Comparison of ENCODE assay signal across 9 cellular contexts in genomic region chr7:44257213-44257612, GRCh38. TPM values are rescaled to one million over a fixed set of nuclear protein-coding genes. Genes with fewer than 3 reads are reported as not detected.
DNase-seq lines count a peak whose midpoint lies in the region; ATAC-seq and TF ChIP-seq lines count a peak whose summit lies in the region.
"Had no signal": no experiment of that assay in that cellular context is flagged by ENCODE, and none has a peak within 500 bp of the region (broad histone marks: within the 10 kb centered on the region; RNA-seq: fewer than 3 reads in every experiment).

No MANE protein-coding gene starts in this region.

- dilution Hi-C loops in IMR-90 (cut with HindIII; ENCODE audit: low sequenced_read_pairs, unreplicated experiment): no loop called here

- H4K8ac ChIP-seq in IMR-90 (ENCODE audit: low read depth in 2 of 2, low read length in 2 of 2): peak overlapping the region in 1 of 2 experiments; percentile 76; a peak in 2 of 4 replicates

- H3K4ac ChIP-seq in IMR-90 (ENCODE audit: low read depth, low read length): peak overlapping the region; percentile 82

- H3K4me1 ChIP-seq in IMR-90 (ENCODE audit: control insufficient read depth, insufficient read depth, low read length): peaks cover 25% of the 10 kb centered on the region
- peaks cover 26% of the 10 kb centered on the region for H3K4me1 ChIP-seq in fibroblast of lung (ENCODE audit: control insufficient read depth, extremely low read depth, insufficient read depth, low read length)
- peaks cover 6% of the 10 kb centered on the region for H3K4me1 ChIP-seq in smooth muscle cell (ENCODE audit: low read depth)

- H3K36me3 ChIP-seq in IMR-90 (ENCODE audit: control insufficient read depth, insufficient read depth, low read length): no peaks in the 10 kb centered on the region
- H3K36me3 ChIP-seq in fibroblast of lung (ENCODE audit: control insufficient read depth, insufficient read depth, low read length): no peaks in the 10 kb centered on the region
- no peaks in the 10 kb centered on the region for H3K36me3 ChIP-seq in smooth muscle cell (ENCODE audit: low read depth)

- H3K14ac ChIP-seq in IMR-90 (replicated peaks; ENCODE audit: low read depth, low read length): peak overlapping the region; percentile 39; the same call in 1 of the 2 replicates

- no peaks in the 10 kb centered on the region for H3K27me3 Mint-ChIP-seq in activated CD4-positive, alpha-beta memory T cell treated with anti-CD3 and anti-CD28 coated beads for 36 hours

- H3K4me3 ChIP-seq in IMR-90 (ENCODE audit: insufficient read depth, low read depth, low read length) (no peak overlapping the region), fibroblast of lung (replicated peaks in 1 of 4; ENCODE audit: control extremely low read depth in 1 of 4, insufficient read depth in 1 of 4, low read depth in 3 of 4, low read length in 4 of 4) (no peak overlapping the region), smooth muscle cell (no peak overlapping the region)

- no peak overlapping the region for H3K4me3 Mint-ChIP-seq in activated CD4-positive, alpha-beta memory T cell treated with anti-CD3 and anti-CD28 coated beads for 36 hours

- no TSS peak for BruUV-seq in IMR-90 (replicated peaks; lab: Mats Ljungman, UMichigan)

- H2AFZ ChIP-seq in IMR-90 (replicated peaks; ENCODE audit: low read length, poor library complexity): peak overlapping the region; percentile 7
- H2AFZ ChIP-seq in fibroblast of lung (ENCODE audit: low read length): no peak overlapping the region
- H2AFZ ChIP-seq in smooth muscle cell (ENCODE audit: low read depth): no peak overlapping the region

- peak overlapping the region; percentile 90 for H3K27ac Mint-ChIP-seq in activated CD4-positive, alpha-beta memory T cell treated with anti-CD3 and anti-CD28 coated beads for 36 hours

- H3K79me1 ChIP-seq in IMR-90 (ENCODE audit: low read depth in 1 of 2, low read length in 2 of 2): no peaks in the 10 kb centered on the region

- H3K18ac ChIP-seq in IMR-90 (ENCODE audit: low read depth, low read length): no peak overlapping the region

- POLR2A ChIA-PET in IMR-90 (lab: Charles Lee; ENCODE audit: unreplicated experiment): no interaction called here
- POLR2A ChIA-PET in activated CD4-positive, alpha-beta memory T cell treated with anti-CD3 and anti-CD28 coated beads for 36 hours (lab: Charles Lee): interaction anchor here (2.1 kb wide), 1 partner anchor 233 kb away, joined by 10 read pairs; the partner anchor contains the start of gene NUDCD3

- 100% methylated on average over 1 of the region's 6 CpGs; no CpG with 5 or more reads in 1 of the 2 experiments for WGBS in IMR-90 (ENCODE audit: extremely low coverage in 2 of 2, insufficient read length in 1 of 2), 2 experiments
- WGBS in smooth muscle cell (ENCODE audit: low lambda C conversion rate): 96% methylated on average over 6 of the region's 6 CpGs

- ATAC-seq in IMR-90 (ENCODE audit: low read depth): no peak
- no peak for ATAC-seq in HG03520 (IDR thresholded peaks at IDR 0.05; ENCODE audit: unreplicated experiment)
- ATAC-seq in GM21825 (IDR thresholded peaks at IDR 0.05; ENCODE audit: unreplicated experiment): no peak

- no peaks in the 10 kb centered on the region for H3F3A ChIP-seq in smooth muscle cell (ENCODE audit: low read depth)

- peak overlapping the region; percentile 46; the same call in 1 of the 3 replicates for H2BK15ac ChIP-seq in IMR-90 (ENCODE audit: low read depth, low read length)

- peak overlapping the region; percentile 37 for H4K91ac ChIP-seq in IMR-90 (ENCODE audit: insufficient read depth, low read depth, low read length)

- H3K4me2 ChIP-seq in IMR-90 (ENCODE audit: low read depth, low read length) (no peak overlapping the region), fibroblast of lung (ENCODE audit: extremely low read depth, insufficient read depth, low read length) (no peak overlapping the region), smooth muscle cell (peak overlapping the region; percentile 58)

- no peak overlapping the region; the same call in 1 of the 2 replicates for H3K27ac ChIP-seq in IMR-90 (ENCODE audit: insufficient read depth, low read length)
- peak overlapping the region; percentile 72 for H3K27ac ChIP-seq in fibroblast of lung (ENCODE audit: insufficient read depth, low read length)
- peak overlapping the region; percentile 78 for H3K27ac ChIP-seq in smooth muscle cell (ENCODE audit: low read depth)
- H3K27ac ChIP-seq: HL-60 had no signal

- peak overlapping the region; percentile 58 for H2AK9ac ChIP-seq in IMR-90 (replicated peaks; ENCODE audit: low read depth, low read length, poor library complexity)

- no peaks in the 10 kb centered on the region for H3K9me3 ChIP-seq in IMR-90 (ENCODE audit: control insufficient read depth, insufficient read depth, low read length)
- no peaks in the 10 kb centered on the region for H3K9me3 ChIP-seq in fibroblast of lung (ENCODE audit: control insufficient read depth, insufficient read depth, low read depth, low read length)
- no peaks in the 10 kb centered on the region for H3K9me3 ChIP-seq in smooth muscle cell (replicated peaks; ENCODE audit: low read depth)

- no peak overlapping the region for H2BK5ac ChIP-seq in IMR-90 (ENCODE audit: low read depth, low read length, poor library complexity, severe bottlenecking)

- H3K36me3 Mint-ChIP-seq in activated CD4-positive, alpha-beta memory T cell treated with anti-CD3 and anti-CD28 coated beads for 36 hours: no peaks in the 10 kb centered on the region

- peak overlapping the region; percentile 91 for H2AK5ac ChIP-seq in IMR-90 (ENCODE audit: low read depth, low read length)

- no peaks in the 10 kb centered on the region for H3K79me2 ChIP-seq in fibroblast of lung (ENCODE audit: control insufficient read depth, insufficient read depth, low read length)
- H3K79me2 ChIP-seq in smooth muscle cell (ENCODE audit: low read depth): no peaks in the 10 kb centered on the region

- H3K9me1 ChIP-seq in IMR-90 (ENCODE audit: insufficient read depth, low read length): peaks cover 28% of the 10 kb centered on the region

- CTCF ChIA-PET in IMR-90 (lab: Yijun Ruan, JAX): no interaction called here
- CTCF ChIA-PET in activated CD4-positive, alpha-beta memory T cell treated with anti-CD3 and anti-CD28 coated beads for 36 hours (lab: Charles Lee): interaction anchor here (1.2 to 4.2 kb wide), 5 partner anchors 12 to 308 kb away, joined by 4 to 26 read pairs (median 5); no protein-coding TSS in a partner anchor

- peak overlapping the region; percentile 82 for H2BK120ac ChIP-seq in IMR-90 (ENCODE audit: low read depth, low read length)

- H4K20me1 ChIP-seq in IMR-90 (ENCODE audit: insufficient read depth, low read length) (peaks cover 6% of the 10 kb centered on the region), fibroblast of lung (ENCODE audit: control insufficient read depth, extremely low read depth, insufficient read depth, low read length) (no peaks in the 10 kb centered on the region), smooth muscle cell (ENCODE audit: low read depth) (no peaks in the 10 kb centered on the region)

- no peak for TF ChIP-seq RAD21 in IMR-90 (IDR thresholded peaks at IDR 0.05; ENCODE audit: low read length)

- H3K23ac ChIP-seq in IMR-90 (ENCODE audit: low read depth, low read length): peak overlapping the region; percentile 10; the same call in 1 of the 2 replicates

- H3K56ac ChIP-seq in IMR-90 (ENCODE audit: extremely low read depth, insufficient read depth, low read length): no peak overlapping the region

- DNase-seq in IMR-90 (no peak), fibroblast of lung (ENCODE audit: low read depth in 2 of 2) (no peak), smooth muscle cell (lab: John Stamatoyannopoulos, UW; ENCODE audit: unreplicated experiment) (no peak), SHP77 (lab: John Stamatoyannopoulos, UW) (no peak), KBM-7 (no peak)
- peak; percentile 15 for DNase-seq in activated CD4-positive, alpha-beta memory T cell treated with anti-CD3 and anti-CD28 coated beads for 36 hours

- TF ChIP-seq CTCF in IMR-90 (conservative IDR thresholded peaks at IDR 0.05; ENCODE audit: low read depth, low read length) (no peak), fibroblast of lung (conservative IDR thresholded peaks at IDR 0.05 in 1 of 2, IDR thresholded peaks at IDR 0.05 in 1 of 2; ENCODE audit: low read depth in 1 of 2, low read length in 2 of 2) (no peak), smooth muscle cell (IDR thresholded peaks at IDR 0.05; ENCODE audit: borderline replicate concordance, insufficient read depth, poor library complexity, severe bottlenecking) (no peak)

- intact Hi-C loops in IMR-90 (cut with micrococcal nuclease): no loop called here
- intact Hi-C loops in activated CD4-positive, alpha-beta memory T cell treated with anti-CD3 and anti-CD28 coated beads for 36 hours (cut with micrococcal nuclease): loop anchor here (5.0 kb wide), 2 partner anchors 50 to 220 kb away; no protein-coding TSS in a partner anchor

- H3K9ac ChIP-seq in IMR-90 (ENCODE audit: low read depth, low read length) (no peak overlapping the region), fibroblast of lung (ENCODE audit: insufficient read depth, low read length) (peak overlapping the region; percentile 1), smooth muscle cell (ENCODE audit: low read depth) (peak overlapping the region; percentile 63)

- H2BK20ac ChIP-seq in IMR-90 (ENCODE audit: low read depth, low read length): peak overlapping the region; percentile 67

- in situ Hi-C loops in IMR-90 (cut with MboI; ENCODE audit: low sequenced_read_pairs) (no loop called here), KBM-7 (cut with MboI; ENCODE audit: low pct_unique_long_range_greater_than_20kb, low sequenced_read_pairs) (no loop called here)

- no peak overlapping the region for H4K5ac ChIP-seq in IMR-90 (ENCODE audit: low read depth, low read length)

- peaks cover 38% of the 10 kb centered on the region for H3K4me1 Mint-ChIP-seq in activated CD4-positive, alpha-beta memory T cell treated with anti-CD3 and anti-CD28 coated beads for 36 hours (ENCODE audit: low read depth)

- no peaks in the 10 kb centered on the region for H3K9me3 Mint-ChIP-seq in activated CD4-positive, alpha-beta memory T cell treated with anti-CD3 and anti-CD28 coated beads for 36 hours

- no peaks in the 10 kb centered on the region for H3K27me3 ChIP-seq in IMR-90 (ENCODE audit: control insufficient read depth, insufficient read depth, low read length)
- H3K27me3 ChIP-seq in fibroblast of lung (ENCODE audit: control insufficient read depth, insufficient read depth, low read length): no peaks in the 10 kb centered on the region
- no peaks in the 10 kb centered on the region for H3K27me3 ChIP-seq in smooth muscle cell (ENCODE audit: low read depth)

- TF ChIP-seq POLR2A in IMR-90 (IDR thresholded peaks at IDR 0.05; ENCODE audit: low read depth, low read length): no peak

RNA-seq across cellular contexts. Expression of gene YKT6, which starts 56.4 kb away (rescaled TPM):
- 98.6 and 120 TPM in 2 replicates for total RNA-seq in IMR-90 (2012; rRNA removed)
- 110 and 115 TPM in 2 replicates for polyA plus RNA-seq in IMR-90 (2012; rRNA removed)
- polyA plus RNA-seq in IMR-90 (2012; cell fraction: cytosol; rRNA removed): 108 and 137 TPM in 2 replicates
- polyA plus RNA-seq in IMR-90 (2012; cell fraction: nucleus; rRNA removed; ENCODE audit: low replicate concordance): 79.7 and 108 TPM in 2 replicates
- 10 to 100 TPM; 57.0 to 60.4 TPM for total RNA-seq in activated CD4-positive, alpha-beta memory T cell treated with anti-CD3 and anti-CD28 coated beads for 36 hours
- total RNA-seq in fibroblast of lung: 59.8 and 90.0 TPM in 2 replicates
- polyA plus RNA-seq in fibroblast of lung: 96.4 and 99.0 TPM in 2 replicates
- 114 and 119 TPM in 2 replicates for polyA plus RNA-seq in fibroblast of lung (2012)
- polyA minus RNA-seq in fibroblast of lung (ENCODE audit: low replicate concordance): 247 and 273 TPM in 2 replicates
- 64.2 and 95.9 TPM in 2 replicates for total RNA-seq in smooth muscle cell
- 86.5 and 87.4 TPM in 2 replicates for polyA plus RNA-seq in smooth muscle cell
